4 cellular contexts compared by ENCODE assay signal in the genomic region with DNA sequence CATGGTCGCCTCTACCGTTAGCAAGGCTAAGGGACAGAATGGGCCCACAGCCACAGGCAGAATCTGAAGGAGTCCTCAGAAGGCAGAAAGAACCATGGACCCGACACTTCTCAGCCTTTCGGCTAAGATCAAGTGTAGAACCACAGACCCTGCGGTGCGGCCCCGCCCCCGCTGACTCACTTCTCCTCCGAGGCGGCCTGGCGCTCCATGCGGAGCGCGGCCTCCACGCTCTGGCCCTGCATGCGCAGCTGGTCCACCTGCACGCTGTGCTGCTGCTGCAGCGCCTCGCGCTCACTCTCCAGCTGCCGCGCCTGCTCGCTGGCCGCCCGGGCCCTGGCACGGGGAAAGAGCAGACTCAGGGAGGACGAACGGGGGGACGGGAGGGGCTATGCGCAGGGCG. TPM values are rescaled to one million over a fixed set of nuclear protein-coding genes. Genes with fewer than 3 reads are reported as not detected.
"Had no signal": no experiment of that assay in that cellular context is flagged by ENCODE, and none has a peak within 500 bp of the region (broad histone marks: within the 10 kb centered on the region; RNA-seq: fewer than 3 reads in every experiment).

No MANE protein-coding gene starts in this region.

RNA-seq across cellular contexts. Expression of gene CTAG2, which starts 9.7 kb away (rescaled TPM):
- total RNA-seq: HepG2, HT-29 had no signal
- polyA plus RNA-seq: HepG2, IgD-negative memory B cell had no signal

RNA-seq across cellular contexts. Expression of gene CTAG1B, which starts 24.6 kb away (rescaled TPM):
- total RNA-seq: HepG2, HT-29, IMR-90 had no signal
- polyA plus RNA-seq: HepG2, IgD-negative memory B cell, IMR-90 had no signal

RNA-seq across cellular contexts. Expression of gene CTAG1A, which starts 58.8 kb away (rescaled TPM):
- total RNA-seq: HepG2, HT-29, IMR-90 had no signal
- polyA plus RNA-seq: HepG2, IgD-negative memory B cell, IMR-90 had no signal
